In genomic region chr9:73149371-73150067, GRCh38 we compare ENCODE assay signal across 1 cellular context.
A peak's percentile ranks its signal among the peaks of the same experiment; 100 is the strongest.
TF ChIP-seq lines count a peak whose summit lies in the region.

No MANE protein-coding gene starts in this region.

TF ChIP-seq in K562, 482 proteins besides CTCF, POLR2A, EP300 and RAD21 (continued from another document and continues in another):
- TF ChIP-seq AFF4 (CRISPR knock-in tag; IDR thresholded peaks at IDR 0.05) (0 out of 2 replicates have a peak, but pooled peaks have one; percentile 53), ATF1 (CRISPR knock-in tag; IDR thresholded peaks at IDR 0.05) (no peak), ATF1 (tag; IDR thresholded peaks at IDR 0.05) (peak; percentile 39), NFRKB (IDR thresholded peaks at IDR 0.05; ENCODE audit: low read depth) (peak; percentile 86; the same call in 1 of the 2 replicates), CEBPB (tag; IDR thresholded peaks at IDR 0.05) (peak; percentile 56), MXI1 (IDR thresholded peaks at IDR 0.05; ENCODE audit: low read depth, low read length) (no peak), ZNF431 (CRISPR knock-in tag; IDR thresholded peaks at IDR 0.05) (no peak), ELF1 (tag; IDR thresholded peaks at IDR 0.05) (peak; percentile 35; the same call in 1 of the 2 replicates), NBN (IDR thresholded peaks at IDR 0.05; ENCODE audit: low read depth) (peak; percentile 58; the same call in 1 of the 2 replicates), TAF9B (IDR thresholded peaks at IDR 0.05; ENCODE audit: partially characterized antibody) (no peak), SMARCE1 (IDR thresholded peaks at IDR 0.05) (peak; percentile 96), JUN (IDR thresholded peaks at IDR 0.05; ENCODE audit: borderline replicate concordance, low read depth, low read length) (peak; percentile 97), JUN (CRISPR knock-in tag; IDR thresholded peaks at IDR 0.05; ENCODE audit: borderline replicate concordance) (no peak), FOXA3 (CRISPR knock-in tag; conservative IDR thresholded peaks at IDR 0.05 in 1 of 2, IDR thresholded peaks at IDR 0.05 in 1 of 2) (0 out of 4 replicates have a peak, but pooled peaks of 1 of the 2 experiments have one; percentile 21), ZNF57 (CRISPR knock-in tag; IDR thresholded peaks at IDR 0.05) (no peak), KDM1A (IDR thresholded peaks at IDR 0.05) (0 out of 4 replicates have a peak, but pooled peaks of 1 of the 2 experiments have one; percentile 10), HBP1 (CRISPR knock-in tag; IDR thresholded peaks at IDR 0.05) (no peak), CBX1 (IDR thresholded peaks at IDR 0.05; ENCODE audit: low read depth) (no peak), JUND (IDR thresholded peaks at IDR 0.05; ENCODE audit: borderline replicate concordance, low read depth, low read length) (peak; percentile 99), JUND (tag; IDR thresholded peaks at IDR 0.05; ENCODE audit: borderline replicate concordance, low read depth, low read length) (peak; percentile 99), POLR2H (tag; IDR thresholded peaks at IDR 0.05; ENCODE audit: low read depth) (peak; percentile 38; the same call in 1 of the 2 replicates), NFATC3 (IDR thresholded peaks at IDR 0.05) (0 out of 2 replicates have a peak, but pooled peaks have one; percentile 39), MAFF (IDR thresholded peaks at IDR 0.05; ENCODE audit: low read length) (peak; percentile 41; the same call in 1 of the 2 replicates), E2F3 (CRISPR knock-in tag; IDR thresholded peaks at IDR 0.05) (no peak), STAG1 (CRISPR knock-in tag; IDR thresholded peaks at IDR 0.05; ENCODE audit: borderline replicate concordance) (no peak), KDM4B (IDR thresholded peaks at IDR 0.05; ENCODE audit: borderline replicate concordance in 2 of 2, low read depth in 1 of 2) (no peak), ADNP (tag; IDR thresholded peaks at IDR 0.05) (peak; percentile 36; the same call in 1 of the 2 replicates), TRIM24 (IDR thresholded peaks at IDR 0.05) (peak in 1 of 2 experiments; percentile 48; a peak in 1 of 4 replicates)
- TF ChIP-seq, protein P1, sequence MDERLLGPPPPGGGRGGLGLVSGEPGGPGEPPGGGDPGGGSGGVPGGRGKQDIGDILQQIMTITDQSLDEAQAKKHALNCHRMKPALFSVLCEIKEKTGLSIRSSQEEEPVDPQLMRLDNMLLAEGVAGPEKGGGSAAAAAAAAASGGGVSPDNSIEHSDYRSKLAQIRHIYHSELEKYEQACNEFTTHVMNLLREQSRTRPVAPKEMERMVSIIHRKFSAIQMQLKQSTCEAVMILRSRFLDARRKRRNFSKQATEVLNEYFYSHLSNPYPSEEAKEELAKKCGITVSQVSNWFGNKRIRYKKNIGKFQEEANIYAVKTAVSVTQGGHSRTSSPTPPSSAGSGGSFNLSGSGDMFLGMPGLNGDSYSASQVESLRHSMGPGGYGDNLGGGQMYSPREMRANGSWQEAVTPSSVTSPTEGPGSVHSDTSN (CRISPR knock-in tag; IDR thresholded peaks at IDR 0.05; ENCODE audit: low read depth) = no peak
- TF ChIP-seq, protein P1 (tag; conservative IDR thresholded peaks at IDR 0.05; ENCODE audit: low read depth) = 0 out of 2 replicates have a peak, but pooled peaks have one; percentile 18
- TF ChIP-seq, protein P2, sequence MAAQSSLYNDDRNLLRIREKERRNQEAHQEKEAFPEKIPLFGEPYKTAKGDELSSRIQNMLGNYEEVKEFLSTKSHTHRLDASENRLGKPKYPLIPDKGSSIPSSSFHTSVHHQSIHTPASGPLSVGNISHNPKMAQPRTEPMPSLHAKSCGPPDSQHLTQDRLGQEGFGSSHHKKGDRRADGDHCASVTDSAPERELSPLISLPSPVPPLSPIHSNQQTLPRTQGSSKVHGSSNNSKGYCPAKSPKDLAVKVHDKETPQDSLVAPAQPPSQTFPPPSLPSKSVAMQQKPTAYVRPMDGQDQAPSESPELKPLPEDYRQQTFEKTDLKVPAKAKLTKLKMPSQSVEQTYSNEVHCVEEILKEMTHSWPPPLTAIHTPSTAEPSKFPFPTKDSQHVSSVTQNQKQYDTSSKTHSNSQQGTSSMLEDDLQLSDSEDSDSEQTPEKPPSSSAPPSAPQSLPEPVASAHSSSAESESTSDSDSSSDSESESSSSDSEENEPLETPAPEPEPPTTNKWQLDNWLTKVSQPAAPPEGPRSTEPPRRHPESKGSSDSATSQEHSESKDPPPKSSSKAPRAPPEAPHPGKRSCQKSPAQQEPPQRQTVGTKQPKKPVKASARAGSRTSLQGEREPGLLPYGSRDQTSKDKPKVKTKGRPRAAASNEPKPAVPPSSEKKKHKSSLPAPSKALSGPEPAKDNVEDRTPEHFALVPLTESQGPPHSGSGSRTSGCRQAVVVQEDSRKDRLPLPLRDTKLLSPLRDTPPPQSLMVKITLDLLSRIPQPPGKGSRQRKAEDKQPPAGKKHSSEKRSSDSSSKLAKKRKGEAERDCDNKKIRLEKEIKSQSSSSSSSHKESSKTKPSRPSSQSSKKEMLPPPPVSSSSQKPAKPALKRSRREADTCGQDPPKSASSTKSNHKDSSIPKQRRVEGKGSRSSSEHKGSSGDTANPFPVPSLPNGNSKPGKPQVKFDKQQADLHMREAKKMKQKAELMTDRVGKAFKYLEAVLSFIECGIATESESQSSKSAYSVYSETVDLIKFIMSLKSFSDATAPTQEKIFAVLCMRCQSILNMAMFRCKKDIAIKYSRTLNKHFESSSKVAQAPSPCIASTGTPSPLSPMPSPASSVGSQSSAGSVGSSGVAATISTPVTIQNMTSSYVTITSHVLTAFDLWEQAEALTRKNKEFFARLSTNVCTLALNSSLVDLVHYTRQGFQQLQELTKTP (IDR thresholded peaks at IDR 0.05; ENCODE audit: low read depth in 1 of 2, partially characterized antibody in 2 of 2) = peak; percentile 49 to 55
- TF ChIP-seq, protein P3, sequence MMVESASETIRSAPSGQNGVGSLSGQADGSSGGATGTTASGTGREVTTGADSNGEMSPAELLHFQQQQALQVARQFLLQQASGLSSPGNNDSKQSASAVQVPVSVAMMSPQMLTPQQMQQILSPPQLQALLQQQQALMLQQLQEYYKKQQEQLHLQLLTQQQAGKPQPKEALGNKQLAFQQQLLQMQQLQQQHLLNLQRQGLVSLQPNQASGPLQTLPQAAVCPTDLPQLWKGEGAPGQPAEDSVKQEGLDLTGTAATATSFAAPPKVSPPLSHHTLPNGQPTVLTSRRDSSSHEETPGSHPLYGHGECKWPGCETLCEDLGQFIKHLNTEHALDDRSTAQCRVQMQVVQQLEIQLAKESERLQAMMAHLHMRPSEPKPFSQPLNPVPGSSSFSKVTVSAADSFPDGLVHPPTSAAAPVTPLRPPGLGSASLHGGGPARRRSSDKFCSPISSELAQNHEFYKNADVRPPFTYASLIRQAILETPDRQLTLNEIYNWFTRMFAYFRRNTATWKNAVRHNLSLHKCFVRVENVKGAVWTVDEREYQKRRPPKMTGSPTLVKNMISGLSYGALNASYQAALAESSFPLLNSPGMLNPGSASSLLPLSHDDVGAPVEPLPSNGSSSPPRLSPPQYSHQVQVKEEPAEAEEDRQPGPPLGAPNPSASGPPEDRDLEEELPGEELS (CRISPR knock-in tag; IDR thresholded peaks at IDR 0.05; ENCODE audit: borderline replicate concordance) = no peak
- TF ChIP-seq, protein P4, sequence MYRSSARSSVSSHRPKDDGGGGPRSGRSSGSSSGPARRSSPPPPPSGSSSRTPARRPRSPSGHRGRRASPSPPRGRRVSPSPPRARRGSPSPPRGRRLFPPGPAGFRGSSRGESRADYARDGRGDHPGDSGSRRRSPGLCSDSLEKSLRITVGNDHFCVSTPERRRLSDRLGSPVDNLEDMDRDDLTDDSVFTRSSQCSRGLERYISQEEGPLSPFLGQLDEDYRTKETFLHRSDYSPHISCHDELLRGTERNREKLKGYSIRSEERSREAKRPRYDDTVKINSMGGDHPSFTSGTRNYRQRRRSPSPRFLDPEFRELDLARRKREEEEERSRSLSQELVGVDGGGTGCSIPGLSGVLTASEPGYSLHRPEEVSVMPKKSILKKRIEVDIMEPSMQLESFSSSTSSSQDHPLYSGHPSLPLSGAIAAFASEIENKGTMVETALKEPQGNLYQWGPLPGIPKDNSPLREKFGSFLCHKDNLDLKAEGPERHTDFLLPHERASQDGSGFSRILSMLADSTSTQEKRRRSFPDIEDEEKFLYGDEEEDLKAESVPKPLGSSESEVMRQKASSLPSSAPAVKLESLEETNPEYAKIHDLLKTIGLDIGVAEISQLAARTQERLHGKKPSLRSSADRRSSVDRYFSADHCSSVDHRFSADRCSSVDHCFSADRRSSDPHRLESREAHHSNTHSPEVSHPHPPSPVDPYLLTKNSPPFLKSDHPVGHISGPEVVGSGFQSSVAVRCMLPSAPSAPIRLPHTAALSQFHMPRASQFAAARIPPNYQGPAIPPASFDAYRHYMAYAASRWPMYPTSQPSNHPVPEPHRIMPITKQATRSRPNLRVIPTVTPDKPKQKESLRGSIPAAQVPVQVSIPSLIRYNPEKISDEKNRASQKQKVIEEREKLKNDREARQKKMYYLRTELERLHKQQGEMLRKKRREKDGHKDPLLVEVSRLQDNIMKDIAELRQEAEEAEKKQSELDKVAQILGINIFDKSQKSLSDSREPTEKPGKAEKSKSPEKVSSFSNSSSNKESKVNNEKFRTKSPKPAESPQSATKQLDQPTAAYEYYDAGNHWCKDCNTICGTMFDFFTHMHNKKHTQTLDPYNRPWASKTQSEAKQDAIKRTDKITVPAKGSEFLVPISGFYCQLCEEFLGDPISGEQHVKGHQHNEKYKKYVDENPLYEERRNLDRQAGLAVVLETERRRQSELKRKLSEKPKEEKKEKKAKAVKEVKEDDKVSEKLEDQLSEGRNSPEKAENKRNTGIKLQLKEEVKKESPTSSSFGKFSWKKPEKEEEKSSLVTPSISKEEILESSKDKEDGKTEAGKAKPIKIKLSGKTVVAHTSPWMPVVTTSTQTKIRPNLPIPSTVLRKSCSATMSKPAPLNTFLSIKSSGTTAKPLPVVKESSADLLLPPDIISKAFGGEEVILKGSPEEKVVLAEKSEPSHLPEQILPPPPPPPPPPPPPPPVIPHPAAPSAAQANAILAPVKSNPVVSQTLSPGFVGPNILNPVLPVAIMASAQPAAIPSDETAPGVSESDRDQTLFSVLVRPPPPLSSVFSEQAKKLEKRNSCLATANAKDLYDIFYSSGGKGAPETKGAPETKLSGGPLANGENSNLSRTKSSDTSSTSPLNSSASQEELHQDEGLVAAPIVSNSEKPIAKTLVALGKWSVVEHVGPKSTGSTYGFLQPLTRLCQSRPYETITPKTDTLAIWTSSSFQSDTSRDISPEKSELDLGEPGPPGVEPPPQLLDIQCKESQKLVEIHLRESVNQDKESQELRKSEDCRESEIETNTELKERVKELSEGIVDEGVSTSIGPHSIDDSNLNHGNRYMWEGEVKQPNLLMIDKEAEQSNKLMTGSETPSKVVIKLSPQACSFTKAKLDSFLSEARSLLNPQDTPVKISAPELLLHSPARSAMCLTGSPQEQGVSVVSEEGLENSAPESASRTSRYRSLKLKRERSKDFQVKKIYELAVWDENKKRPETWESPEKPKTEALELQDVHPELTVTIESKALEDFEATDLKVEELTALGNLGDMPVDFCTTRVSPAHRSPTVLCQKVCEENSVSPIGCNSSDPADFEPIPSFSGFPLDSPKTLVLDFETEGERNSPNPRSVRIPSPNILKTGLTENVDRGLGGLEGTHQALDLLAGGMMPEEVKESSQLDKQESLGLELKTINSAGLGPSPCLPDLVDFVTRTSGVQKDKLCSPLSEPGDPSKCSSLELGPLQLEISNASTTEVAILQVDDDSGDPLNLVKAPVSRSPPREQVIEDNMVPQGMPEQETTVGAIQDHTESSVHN (IDR thresholded peaks at IDR 0.05; ENCODE audit: borderline replicate concordance in 1 of 2, low read depth in 1 of 2) = peak in 1 of 2 experiments; percentile 56; a peak in 1 of 4 replicates
